ENCODE assay signal across 8 cellular contexts in the genomic region with DNA sequence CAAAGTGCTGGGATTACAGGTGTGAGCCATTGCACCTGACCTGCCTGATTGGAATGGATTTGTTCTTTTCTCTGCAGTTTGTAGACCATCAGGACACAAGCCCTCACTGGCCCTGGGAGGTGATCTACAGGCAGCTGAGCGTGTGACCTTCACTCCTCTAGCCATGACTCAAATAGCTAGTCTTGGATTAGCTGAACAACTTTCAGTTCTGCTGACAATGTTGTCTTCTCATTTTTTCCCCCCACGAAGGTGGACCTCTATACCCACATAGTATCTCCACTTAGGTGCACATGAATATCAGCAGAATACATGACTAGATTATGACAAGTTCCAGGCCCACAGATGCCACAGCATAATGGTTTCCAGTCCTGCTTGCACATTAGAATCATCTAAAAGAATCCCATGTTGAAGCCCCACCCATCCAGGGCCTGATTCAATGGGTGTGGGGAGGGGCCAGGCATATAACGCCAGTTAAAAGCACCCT. TPM values are rescaled to one million over a fixed set of nuclear protein-coding genes. Genes with fewer than 3 reads are reported as not detected.
DNase-seq lines count a peak whose midpoint lies in the region; ATAC-seq lines count a peak whose summit lies in the region.

No MANE protein-coding gene starts in this region.

- peak; percentile 63 for DNase-seq in activated T-cell treated with anti-CD3 and anti-CD28 coated beads for 48 hours (ENCODE audit: low read depth)
- no peak for DNase-seq in activated T-cell treated with anti-CD3 and anti-CD28 coated beads, Interleukin-2, amount 50 U/mL, for 1 hour
- no peak for DNase-seq in activated T-cell treated with anti-CD3 and anti-CD28 coated beads, Interleukin-2, amount 50 U/mL, for 4 hours
- DNase-seq in stimulated activated CD8-positive, alpha-beta memory T cell treated with anti-CD3 and anti-CD28 coated beads, Interleukin-4, amount 100 ng/mL, for 24 hours (ENCODE audit: low read depth): peak; percentile 55
- DNase-seq in NOMO-1 treated with DMSO at 0.1 percent for 48 hours (lab: John Stamatoyannopoulos, UW; ENCODE audit: unreplicated experiment): no peak
- DNase-seq in head of caudate nucleus: no peak
- DNase-seq in COLO829 (ENCODE audit: low spot score): no peak

- no peaks in the 10 kb centered on the region for H3K27me3 Mint-ChIP-seq in activated T-cell treated with anti-CD3 and anti-CD28 coated beads, Interleukin-2, amount 50 U/mL, for 4 hours (ENCODE audit: low read depth)

- H3K4me3 Mint-ChIP-seq in activated T-cell treated with anti-CD3 and anti-CD28 coated beads, Interleukin-2, amount 50 U/mL, for 4 hours: peak overlapping the region; percentile 5

- peaks cover 9% of the 10 kb centered on the region for H3K36me3 Mint-ChIP-seq in activated T-cell treated with anti-CD3 and anti-CD28 coated beads, Interleukin-2, amount 50 U/mL, for 4 hours (ENCODE audit: insufficient read depth)

- intact Hi-C loops in head of caudate nucleus (cut with DNase I): no loop called here

- H3K9me3 Mint-ChIP-seq in activated T-cell treated with anti-CD3 and anti-CD28 coated beads, Interleukin-2, amount 50 U/mL, for 4 hours: no peaks in the 10 kb centered on the region

- peak; percentile 86 for ATAC-seq in HG02938 (IDR thresholded peaks at IDR 0.05; ENCODE audit: unreplicated experiment)
- ATAC-seq in activated T-cell treated with anti-CD3 and anti-CD28 coated beads, Interleukin-2, amount 50 U/mL, for 4 hours: peak; percentile 93 to 94

- H3K4me1 Mint-ChIP-seq in activated T-cell treated with anti-CD3 and anti-CD28 coated beads, Interleukin-2, amount 50 U/mL, for 4 hours (ENCODE audit: low read depth): peaks cover 78% of the 10 kb centered on the region

RNA-seq across cellular contexts. Expression of a gene that starts 36.8 kb away (rescaled TPM):
- 10 to 100 TPM; 12.3 to 17.1 (median 13.5) TPM for total RNA-seq in activated T-cell treated with anti-CD3 and anti-CD28 coated beads, Interleukin-2, amount 50 U/mL, for 4 hours

Comparison
In these comparisons a context has a peak if more than half of its experiments do, and no peak if none do; other contexts are left out.
1. DNase-seq: peak in activated T-cell treated with anti-CD3 and anti-CD28 coated beads for 48 hours (single experiment) and stimulated activated CD8-positive, alpha-beta memory T cell treated with anti-CD3 and anti-CD28 coated beads, Interleukin-4, amount 100 ng/mL, for 24 hours (single experiment); none in activated T-cell treated with anti-CD3 and anti-CD28 coated beads, Interleukin-2, amount 50 U/mL, for 1 hour (single experiment), activated T-cell treated with anti-CD3 and anti-CD28 coated beads, Interleukin-2, amount 50 U/mL, for 4 hours (single experiment), NOMO-1 treated with DMSO at 0.1 percent for 48 hours (single experiment), head of caudate nucleus (0 of 42) and COLO829 (single experiment).